In genomic region chr6:103081126-103081525, GRCh38 we compare ENCODE assay signal across 25 cellular contexts.
DNase-seq lines count a peak whose midpoint lies in the region; TF ChIP-seq lines count a peak whose summit lies in the region.
"Had no signal": no experiment of that assay in that cellular context is flagged by ENCODE, and none has a peak within 500 bp of the region (broad histone marks: within the 10 kb centered on the region; RNA-seq: fewer than 3 reads in every experiment).

No MANE protein-coding gene starts in this region.

- H4K20me1 ChIP-seq in OCI-LY7 (ENCODE audit: insufficient read depth, low read length): no peaks in the 10 kb centered on the region
- H4K20me1 ChIP-seq in SK-N-SH (ENCODE audit: insufficient read depth): no peaks in the 10 kb centered on the region
- H4K20me1 ChIP-seq: BLaER1 had no signal

- peaks cover 46% of the 10 kb centered on the region for H3K4me1 ChIP-seq in OCI-LY7 (ENCODE audit: insufficient read depth, low read length, poor library complexity, severe bottlenecking)
- no peaks in the 10 kb centered on the region for H3K4me1 ChIP-seq in SK-N-SH (ENCODE audit: control insufficient read depth in 1 of 2, insufficient read depth in 2 of 2, low read depth in 1 of 2, low read length in 1 of 2)
- no peaks in the 10 kb centered on the region for H3K4me1 ChIP-seq in stomach
- H3K4me1 ChIP-seq: BLaER1 had no signal

- 44% methylated on average over 1 of the region's 1 CpG for WGBS in SK-N-SH (ENCODE audit: low lambda C conversion rate)
- 89 to 95% (median 89%) methylated on average over 1 of the region's 1 CpG for WGBS in stomach, 5 donors

- CTCF ChIA-PET in OCI-LY7 (lab: Charles Lee; ENCODE audit: unreplicated experiment) (no interaction called here), SK-N-SH (lab: Yijun Ruan, JAX) (no interaction called here)

- peaks cover 8% of the 10 kb centered on the region for H3K36me3 Mint-ChIP-seq in glutamatergic neuron (ENCODE audit: unreplicated experiment)
- H3K36me3 Mint-ChIP-seq in T-helper 2 cell treated with Interferon-gamma antibody and Interleukin-4, amounts not matched to agents 5 μg/mL and 100 μg/mL, for 36 hours (ENCODE audit: low read depth): no peaks in the 10 kb centered on the region
- H3K36me3 Mint-ChIP-seq: CD14-positive monocyte; CD4-positive, alpha-beta memory T cell; CD8-positive, alpha-beta memory T cell had no signal

- peak overlapping the region; percentile 100 for H3K27ac Mint-ChIP-seq in glutamatergic neuron (ENCODE audit: unreplicated experiment)
- no peak overlapping the region for H3K27ac Mint-ChIP-seq in T-helper 2 cell treated with Interferon-gamma antibody and Interleukin-4, amounts not matched to agents 5 μg/mL and 100 μg/mL, for 36 hours
- H3K27ac Mint-ChIP-seq: CD14-positive monocyte; CD4-positive, alpha-beta memory T cell; CD4-positive, CD25-positive, alpha-beta regulatory T cell; CD8-positive, alpha-beta memory T cell had no signal

- intact Hi-C loops in OCI-LY7 (cut with micrococcal nuclease; ENCODE audit: unreplicated experiment) (no loop called here), stomach (cut with DNase I; ENCODE audit: low total_unique reads) (no loop called here)

- H3K9me3 ChIP-seq in OCI-LY7 (ENCODE audit: low read length) (no peaks in the 10 kb centered on the region; the same call in 1 of the 2 replicates), SK-N-SH (no peaks in the 10 kb centered on the region), stomach (no peaks in the 10 kb centered on the region)
- H3K9me3 ChIP-seq: BE2C, BLaER1 had no signal

- peak overlapping the region; percentile 91 for H2AFZ ChIP-seq in OCI-LY7 (ENCODE audit: low read length)
- no peak overlapping the region for H2AFZ ChIP-seq in SK-N-SH (ENCODE audit: low read depth)

- H3K4me3 Mint-ChIP-seq in glutamatergic neuron (ENCODE audit: unreplicated experiment): no peak overlapping the region
- H3K4me3 Mint-ChIP-seq in T-helper 2 cell treated with Interferon-gamma antibody and Interleukin-4, amounts not matched to agents 5 μg/mL and 100 μg/mL, for 36 hours: no peak overlapping the region
- H3K4me3 Mint-ChIP-seq: CD14-positive monocyte; CD4-positive, alpha-beta memory T cell; CD4-positive, CD25-positive, alpha-beta regulatory T cell; CD8-positive, alpha-beta memory T cell had no signal

- POLR2A ChIA-PET in OCI-LY7 (lab: Charles Lee) (interaction anchor here (0.9 to 1.7 kb wide), 3 partner anchors 18 to 27 kb away, joined by 3 to 6 read pairs (median 4); no protein-coding TSS in a partner anchor), SK-N-SH (lab: Yijun Ruan, JAX) (no interaction called here)

- peak; percentile 78 for DNase-seq in NCI-H82 treated with DMSO at 0.1 percent for 48 hours (lab: John Stamatoyannopoulos, UW; ENCODE audit: unreplicated experiment)
- no peak for DNase-seq in OCI-LY7 (ENCODE audit: low spot score)
- DNase-seq in SK-N-SH: peak; percentile 0
- no peak for DNase-seq in glutamatergic neuron
- DNase-seq in T-helper 2 cell treated with Interferon-gamma antibody and Interleukin-4, amounts not matched to agents 5 μg/mL and 100 μg/mL, for 36 hours (ENCODE audit: low spot score): no peak
- no peak for DNase-seq in GM19240 (ENCODE audit: insufficient read length, low spot score)
- DNase-seq in stomach: no peak
- DNase-seq in activated CD4-positive, CD25-positive, alpha-beta regulatory T cell treated with anti-CD3 and anti-CD28 coated beads, Interleukin-2, amount 50 U/mL, for 72 hours: no peak
- DNase-seq: 8988T; ACHN; BE2C; C1 segment of cervical spinal cord; CD4-positive, alpha-beta memory T cell; CD4-positive, CD25-positive, alpha-beta regulatory T cell; CD8-positive, alpha-beta memory T cell; COR-L47; DMS153; DMS53; DMS79; DND-41; EL; GDM1 had no signal

- no peak for TF ChIP-seq EP300 in SK-N-SH (IDR thresholded peaks at IDR 0.05; ENCODE audit: borderline replicate concordance in 1 of 2, low read depth in 1 of 2, low read length in 1 of 2)
- TF ChIP-seq EP300 in stomach (IDR thresholded peaks at IDR 0.05): no peak

- H3K27ac ChIP-seq in OCI-LY7 (ENCODE audit: low read depth, low read length, poor library complexity, severe bottlenecking): no peak overlapping the region
- no peak overlapping the region for H3K27ac ChIP-seq in SK-N-SH (ENCODE audit: low read depth in 2 of 2, low read length in 1 of 2)
- no peak overlapping the region for H3K27ac ChIP-seq in stomach
- H3K27ac ChIP-seq: BLaER1 had no signal

- H3K9me3 Mint-ChIP-seq in glutamatergic neuron (ENCODE audit: unreplicated experiment): peaks cover 11% of the 10 kb centered on the region
- H3K9me3 Mint-ChIP-seq in T-helper 2 cell treated with Interferon-gamma antibody and Interleukin-4, amounts not matched to agents 5 μg/mL and 100 μg/mL, for 36 hours: peaks cover 19% of the 10 kb centered on the region

- H3K79me2 ChIP-seq in OCI-LY7 (ENCODE audit: insufficient read depth, low read depth, low read length): no peaks in the 10 kb centered on the region
- no peaks in the 10 kb centered on the region for H3K79me2 ChIP-seq in SK-N-SH (ENCODE audit: insufficient read depth)

- H3K9me2 ChIP-seq in OCI-LY7 (ENCODE audit: insufficient read depth, low read length) (no peaks in the 10 kb centered on the region), SK-N-SH (no peaks in the 10 kb centered on the region)

- H3K27me3 ChIP-seq in SK-N-SH (ENCODE audit: insufficient read depth): no peaks in the 10 kb centered on the region
- H3K27me3 ChIP-seq in stomach: no peaks in the 10 kb centered on the region
- H3K27me3 ChIP-seq: BE2C, BLaER1 had no signal

- H3F3A ChIP-seq in SK-N-SH (replicated peaks; ENCODE audit: insufficient read depth): no peaks in the 10 kb centered on the region

- peaks cover 13% of the 10 kb centered on the region for H3K27me3 Mint-ChIP-seq in glutamatergic neuron (ENCODE audit: unreplicated experiment)
- no peaks in the 10 kb centered on the region for H3K27me3 Mint-ChIP-seq in T-helper 2 cell treated with Interferon-gamma antibody and Interleukin-4, amounts not matched to agents 5 μg/mL and 100 μg/mL, for 36 hours (ENCODE audit: low read depth)
- H3K27me3 Mint-ChIP-seq: CD4-positive, alpha-beta memory T cell; CD4-positive, CD25-positive, alpha-beta regulatory T cell; CD8-positive, alpha-beta memory T cell had no signal

- TF ChIP-seq CTCF in OCI-LY7 (conservative IDR thresholded peaks at IDR 0.05; ENCODE audit: low read length): no peak
- no peak for TF ChIP-seq CTCF in SK-N-SH (IDR thresholded peaks at IDR 0.05)
- TF ChIP-seq CTCF in glutamatergic neuron (IDR thresholded peaks at IDR 0.05; ENCODE audit: partially characterized antibody, unreplicated experiment): no peak
- no peak for TF ChIP-seq CTCF in stomach (IDR thresholded peaks at IDR 0.05)

- H3K4me3 ChIP-seq in OCI-LY7 (ENCODE audit: low read depth, low read length, poor library complexity, severe bottlenecking): no peak overlapping the region
- H3K4me3 ChIP-seq in SK-N-SH (ENCODE audit: low read depth in 2 of 2, low read length in 1 of 2): no peak overlapping the region; a peak in 1 of 4 replicates
- H3K4me3 ChIP-seq in stomach: no peak overlapping the region
- H3K4me3 ChIP-seq: BLaER1, GM12878 had no signal

- H3K36me3 ChIP-seq in OCI-LY7 (ENCODE audit: insufficient read depth, low read length) (no peaks in the 10 kb centered on the region), SK-N-SH (replicated peaks in 1 of 2; ENCODE audit: control insufficient read depth in 1 of 2, insufficient read depth in 2 of 2, low read length in 1 of 2) (no peaks in the 10 kb centered on the region), stomach (no peaks in the 10 kb centered on the region)
- H3K36me3 ChIP-seq: BE2C, BLaER1 had no signal

- TF ChIP-seq RAD21 in SK-N-SH (IDR thresholded peaks at IDR 0.05; ENCODE audit: low read length): no peak

- H3K4me2 ChIP-seq in OCI-LY7 (ENCODE audit: low read length) (peak overlapping the region; percentile 55), SK-N-SH (no peak overlapping the region)
- H3K4me2 ChIP-seq: BLaER1 had no signal

- no peak overlapping the region for H3K9ac ChIP-seq in SK-N-SH
- H3K9ac ChIP-seq: BLaER1 had no signal

- no TSS peak for BruUV-seq in OCI-LY7 (replicated peaks; lab: Mats Ljungman, UMichigan)

- peaks cover 22% of the 10 kb centered on the region for H3K4me1 Mint-ChIP-seq in glutamatergic neuron (ENCODE audit: low read depth, unreplicated experiment)
- H3K4me1 Mint-ChIP-seq in T-helper 2 cell treated with Interferon-gamma antibody and Interleukin-4, amounts not matched to agents 5 μg/mL and 100 μg/mL, for 36 hours (ENCODE audit: low read depth): no peaks in the 10 kb centered on the region
- H3K4me1 Mint-ChIP-seq: CD14-positive monocyte; CD4-positive, alpha-beta memory T cell; CD4-positive, CD25-positive, alpha-beta regulatory T cell; CD8-positive, alpha-beta memory T cell had no signal

- TF ChIP-seq POLR2A in stomach (IDR thresholded peaks at IDR 0.05): no peak

TF ChIP-seq in SK-N-SH, 30 proteins besides CTCF, POLR2A, EP300 and RAD21 (continues in another document):
- no peak for TF ChIP-seq RCOR1 (IDR thresholded peaks at IDR 0.05; ENCODE audit: low read length)
- no peak for TF ChIP-seq GATA2 (CRISPR knock-in tag; IDR thresholded peaks at IDR 0.05)
- TF ChIP-seq RFX5 (IDR thresholded peaks at IDR 0.05; ENCODE audit: low read length): no peak
- TF ChIP-seq TAF1 (IDR thresholded peaks at IDR 0.05; ENCODE audit: borderline replicate concordance, low read depth, low read length): no peak
- TF ChIP-seq REST (IDR thresholded peaks at IDR 0.05; ENCODE audit: low read depth, low read length): no peak

Comparison
In these comparisons a context has a peak if more than half of its experiments do, and no peak if none do; other contexts are left out.
1. DNase-seq: peak in NCI-H82 treated with DMSO at 0.1 percent for 48 hours (single experiment) and SK-N-SH (single experiment); none in OCI-LY7 (single experiment), glutamatergic neuron (single experiment), T-helper 2 cell treated with Interferon-gamma antibody and Interleukin-4, amounts not matched to agents 5 μg/mL and 100 μg/mL, for 36 hours (single experiment), GM19240 (single experiment), stomach (single experiment) and activated CD4-positive, CD25-positive, alpha-beta regulatory T cell treated with anti-CD3 and anti-CD28 coated beads, Interleukin-2, amount 50 U/mL, for 72 hours (single experiment).